ENCODE assay signal across 11 cellular contexts in the genomic region with DNA sequence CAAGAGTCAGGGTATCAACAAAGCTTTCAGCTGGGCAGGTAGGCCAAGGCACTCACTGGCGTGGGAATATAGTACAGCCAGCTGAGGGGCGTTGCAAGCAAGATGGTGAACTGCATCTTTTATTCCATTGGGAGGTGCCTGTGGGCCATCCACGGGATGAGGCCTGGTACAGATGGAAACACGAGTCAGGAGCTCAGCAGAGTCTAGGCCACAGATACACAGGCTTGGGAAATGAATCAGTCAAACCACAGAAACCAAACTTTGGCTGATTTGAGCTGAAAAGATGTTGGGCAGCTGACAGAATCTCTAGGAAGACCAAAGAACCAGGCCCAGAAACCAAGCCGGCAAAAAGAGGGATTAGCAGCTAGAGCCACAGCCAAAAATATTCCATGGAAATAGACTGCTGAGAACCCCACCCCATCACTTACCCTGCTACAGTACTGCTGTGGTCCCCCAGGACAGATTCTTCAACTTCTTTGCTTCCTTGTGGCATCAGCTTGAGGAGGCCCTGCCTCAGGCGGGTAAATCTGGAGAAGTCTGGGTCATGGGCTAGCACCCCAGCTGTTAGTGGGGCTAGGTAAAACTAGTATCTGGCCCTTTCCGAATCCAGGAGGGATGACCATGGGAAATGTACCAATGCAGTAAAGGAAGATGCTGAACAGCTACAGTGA.
A peak's percentile ranks its signal among the peaks of the same experiment; 100 is the strongest.
DNase-seq lines count a peak whose midpoint lies in the region; ATAC-seq and TF ChIP-seq lines count a peak whose summit lies in the region.
"Had no signal": no experiment of that assay in that cellular context is flagged by ENCODE, and none has a peak within 500 bp of the region (broad histone marks: within the 10 kb centered on the region; RNA-seq: fewer than 3 reads in every experiment).

No MANE protein-coding gene starts in this region.

- H3K9me3 ChIP-seq in fibroblast of lung (ENCODE audit: control insufficient read depth, insufficient read depth, low read depth, low read length) (no peaks in the 10 kb centered on the region), heart right ventricle (no peaks in the 10 kb centered on the region), suprapubic skin (no peaks in the 10 kb centered on the region)
- H3K9me3 ChIP-seq: left ventricle myocardium inferior had no signal

- no peaks in the 10 kb centered on the region for H3K36me3 ChIP-seq in ACC112 (ENCODE audit: insufficient read depth, low read length)
- no peaks in the 10 kb centered on the region for H3K36me3 ChIP-seq in fibroblast of lung (ENCODE audit: control insufficient read depth, insufficient read depth, low read length)
- H3K36me3 ChIP-seq in heart right ventricle = no peaks in the 10 kb centered on the region
- H3K36me3 ChIP-seq in suprapubic skin = no peaks in the 10 kb centered on the region
- H3K36me3 ChIP-seq: left ventricle myocardium inferior had no signal

- H3K9ac ChIP-seq in fibroblast of lung (ENCODE audit: insufficient read depth, low read length) = no peak overlapping the region

- no peak overlapping the region for H2AFZ ChIP-seq in ACC112 (ENCODE audit: low read length, unreplicated experiment)
- H2AFZ ChIP-seq in fibroblast of lung (ENCODE audit: low read length) = no peak overlapping the region

- H3K4me3 ChIP-seq in ACC112 (ENCODE audit: low read depth, low read length) = no peak overlapping the region
- H3K4me3 ChIP-seq in fibroblast of lung (replicated peaks in 1 of 4; ENCODE audit: control extremely low read depth in 1 of 4, insufficient read depth in 1 of 4, low read depth in 3 of 4, low read length in 4 of 4) = no peak overlapping the region
- no peak overlapping the region for H3K4me3 ChIP-seq in heart right ventricle
- no peak overlapping the region for H3K4me3 ChIP-seq in suprapubic skin
- H3K4me3 ChIP-seq: left ventricle myocardium inferior had no signal

- H4K20me1 ChIP-seq in fibroblast of lung (ENCODE audit: control insufficient read depth, extremely low read depth, insufficient read depth, low read length) = no peaks in the 10 kb centered on the region

- TF ChIP-seq POLR2A in suprapubic skin (IDR thresholded peaks at IDR 0.05) = no peak

- no peak overlapping the region for H3K4me2 ChIP-seq in fibroblast of lung (ENCODE audit: extremely low read depth, insufficient read depth, low read length)

- intact Hi-C loops in heart right ventricle (cut with DNase I) = no loop called here

- H3K27ac ChIP-seq in ACC112 (ENCODE audit: low read depth, low read length) (0 out of 2 replicates have a peak overlapping the region, but pooled peaks have one; percentile 27), fibroblast of lung (ENCODE audit: insufficient read depth, low read length) (peak overlapping the region; percentile 0), heart right ventricle (peak overlapping the region in 1 of 10 donors; percentile 39), suprapubic skin (no peak overlapping the region)
- H3K27ac ChIP-seq: left ventricle myocardium inferior had no signal

- DNase-seq in RKO (ENCODE audit: low spot score) (peak; percentile 46), fibroblast of lung (ENCODE audit: low read depth in 2 of 2) (peak; percentile 87 to 97), heart right ventricle (no peak), D341Med (ENCODE audit: low spot score) (no peak), suprapubic skin (ENCODE audit: low spot score in 2 of 2) (no peak), NCI-H2081 (lab: John Stamatoyannopoulos, UW) (no peak)
- DNase-seq: KBM-7, left ventricle myocardium inferior, substantia nigra had no signal

- TF ChIP-seq CTCF in fibroblast of lung (conservative IDR thresholded peaks at IDR 0.05 in 1 of 2, IDR thresholded peaks at IDR 0.05 in 1 of 2; ENCODE audit: low read depth in 1 of 2, low read length in 2 of 2) (peak; percentile 15 to 20), heart right ventricle (IDR thresholded peaks at IDR 0.05) (no peak), suprapubic skin (IDR thresholded peaks at IDR 0.05) (no peak)

- TF ChIP-seq EP300 in suprapubic skin (IDR thresholded peaks at IDR 0.05) = no peak

- peaks cover 14% of the 10 kb centered on the region for H3K4me1 ChIP-seq in ACC112 (ENCODE audit: control insufficient read depth, insufficient read depth, low read length, unreplicated experiment)
- H3K4me1 ChIP-seq in fibroblast of lung (ENCODE audit: control insufficient read depth, extremely low read depth, insufficient read depth, low read length) = peaks cover 4% of the 10 kb centered on the region
- H3K4me1 ChIP-seq in heart right ventricle = peaks cover 0 to 65% (median 37%) of the 10 kb centered on the region in 9 donors
- H3K4me1 ChIP-seq in suprapubic skin = peaks cover 12% of the 10 kb centered on the region

- 92% methylated on average over 7 of the region's 7 CpGs for WGBS in heart right ventricle, 2 donors
- 84% methylated on average over 7 of the region's 7 CpGs for WGBS in suprapubic skin

- H3K27me3 ChIP-seq in ACC112 (ENCODE audit: insufficient read depth, low read length) (no peaks in the 10 kb centered on the region), fibroblast of lung (ENCODE audit: control insufficient read depth, insufficient read depth, low read length) (no peaks in the 10 kb centered on the region), heart right ventricle (no peaks in the 10 kb centered on the region), suprapubic skin (no peaks in the 10 kb centered on the region)

- peak; percentile 78 for ATAC-seq in GM19463 (IDR thresholded peaks at IDR 0.05; ENCODE audit: unreplicated experiment)
- ATAC-seq in heart right ventricle = no peak

- H3K79me2 ChIP-seq in ACC112 (ENCODE audit: control insufficient read depth, insufficient read depth, low read length, unreplicated experiment) (no peaks in the 10 kb centered on the region), fibroblast of lung (ENCODE audit: control insufficient read depth, insufficient read depth, low read length) (no peaks in the 10 kb centered on the region)

Comparison
In these comparisons a context has a peak if more than half of its experiments do, and no peak if none do; other contexts are left out.
1. DNase-seq: peak in RKO (single experiment) and fibroblast of lung (2 of 2); none in heart right ventricle (0 of 2), D341Med (single experiment), suprapubic skin (0 of 2) and NCI-H2081 (0 of 2).
2. CTCF ChIP-seq: peak in fibroblast of lung (2 of 2); none in heart right ventricle (0 of 9) and suprapubic skin (0 of 2).